Comparison of ENCODE assay signal across 9 cellular contexts in genomic region chr2:163733301-163733938, GRCh38. TPM values are rescaled to one million over a fixed set of nuclear protein-coding genes. Genes with fewer than 3 reads are reported as not detected.
DNase-seq lines count a peak whose midpoint lies in the region; ATAC-seq, FAIRE-seq and TF ChIP-seq lines count a peak whose summit lies in the region.
"Had no signal": no experiment of that assay in that cellular context is flagged by ENCODE, and none has a peak within 500 bp of the region (broad histone marks: within the 10 kb centered on the region; RNA-seq: fewer than 3 reads in every experiment).

No MANE protein-coding gene starts in this region.

- in situ Hi-C loops in Caki2 (cut with HindIII; ENCODE audit: low pct_unique_long_range_greater_than_20kb, low sequenced_read_pairs) (no loop called here), SK-MEL-5 (cut with HindIII; ENCODE audit: low pct_unique_long_range_greater_than_20kb, low sequenced_read_pairs) (no loop called here)

- H3K36me3 ChIP-seq in gastroesophageal sphincter (no peaks in the 10 kb centered on the region), ovary (no peaks in the 10 kb centered on the region)

- H3K4me1 ChIP-seq in gastroesophageal sphincter, result peaks cover 0 to 35% (median 0%) of the 10 kb centered on the region in 3 donors
- H3K4me1 ChIP-seq in ovary (ENCODE audit: insufficient read depth), result peaks cover 2% of the 10 kb centered on the region

- TF ChIP-seq EP300 in gastroesophageal sphincter (IDR thresholded peaks at IDR 0.05) (no peak), ovary (IDR thresholded peaks at IDR 0.05) (no peak)

- no peak for TF ChIP-seq POLR2A in gastroesophageal sphincter (IDR thresholded peaks at IDR 0.05)
- TF ChIP-seq POLR2A in ovary (IDR thresholded peaks at IDR 0.05), result no peak

- no peak for FAIRE-seq in frontal cortex (lab: Jason Lieb, UNC)

- H3K4me3 ChIP-seq in gastroesophageal sphincter (peak overlapping the region; percentile 63 to 77), ovary (peak overlapping the region; percentile 21)

- TF ChIP-seq CTCF in gastroesophageal sphincter (IDR thresholded peaks at IDR 0.05), result no peak
- no peak for TF ChIP-seq CTCF in ovary (IDR thresholded peaks at IDR 0.05)

- intact Hi-C loops in ovary (cut with DNase I), result loop anchor here in 1 of 4 donors (10.0 kb wide), 1 partner anchor 389 kb away; no protein-coding TSS in a partner anchor

- ATAC-seq in gastroesophageal sphincter (no peak), GM18858 (IDR thresholded peaks at IDR 0.05; ENCODE audit: unreplicated experiment) (no peak)

- 43% methylated on average over 14 to 15 of the region's 15 CpGs for WGBS in gastroesophageal sphincter (ENCODE audit: low coverage in 1 of 2), 2 donors
- WGBS in ovary, 3 donors, result 18 to 51% (median 20%) methylated on average over 15 of the region's 15 CpGs

- H3K27ac ChIP-seq in gastroesophageal sphincter, result peak overlapping the region; percentile 59 to 95 (median 80)
- peak overlapping the region in 1 of 2 donors; percentile 80 for H3K27ac ChIP-seq in ovary

- H3K9me3 ChIP-seq in gastroesophageal sphincter (no peaks in the 10 kb centered on the region), ovary (no peaks in the 10 kb centered on the region)

- H3K27me3 ChIP-seq in gastroesophageal sphincter (no peaks in the 10 kb centered on the region), ovary (no peaks in the 10 kb centered on the region)

- DNase-seq in Caki2 (ENCODE audit: low read depth) (peak; percentile 78), SK-MEL-5 (ENCODE audit: low read depth, low spot score) (peak; percentile 38), ovary (peak; percentile 32 to 45 (median 40)), EL (no peak), frontal cortex (ENCODE audit: low spot score in 2 of 2) (no peak), dedifferentiated amniotic fluid mesenchymal stem cell (ENCODE audit: extremely low spot score) (no peak)
- DNase-seq: effector CD8-positive, alpha-beta T cell had no signal

RNA-seq across cellular contexts. Expression of gene FIGN, which starts 2.4 kb away (rescaled TPM):
- total RNA-seq in Caki2 (2014; rRNA removed; shearing (Covaris generic); ENCODE audit: low replicate concordance), result 2.1 and 5.5 TPM in 2 replicates
- 2.0 and 2.3 TPM in 2 replicates for total RNA-seq in SK-MEL-5 (2014; rRNA removed; shearing (Covaris generic))
- polyA plus RNA-seq in SK-MEL-5 (2015; cell fraction: cytosol; rRNA removed), result 1.9 and 2.5 TPM in 2 replicates
- polyA plus RNA-seq in SK-MEL-5 (2015; cell fraction: nucleus; rRNA removed), result 7.1 and 15.1 TPM in 2 replicates
- total RNA-seq in gastroesophageal sphincter, result 10 to 100 TPM in 2 of 4 donors, 1 to 10 TPM in 2; 5.0 to 17.5 (median 10.2) TPM
- 10 to 100 TPM in 4 of 7 donors, 1 to 10 TPM in 3; 3.9 to 15.5 (median 10.2) TPM for total RNA-seq in ovary
- polyA plus RNA-seq in ovary, result 1 to 10 TPM; 2.4 to 5.9 TPM
- 1.2 TPM for total RNA-seq in frontal cortex

Comparison
In these comparisons a context has a peak if more than half of its experiments do, and no peak if none do; other contexts are left out.
1. DNase-seq: peak in Caki2 (single experiment), SK-MEL-5 (single experiment) and ovary (5 of 5); none in EL (single experiment), frontal cortex (0 of 2) and dedifferentiated amniotic fluid mesenchymal stem cell (single experiment).